ENCODE assay signal across 9 cellular contexts in the genomic region with DNA sequence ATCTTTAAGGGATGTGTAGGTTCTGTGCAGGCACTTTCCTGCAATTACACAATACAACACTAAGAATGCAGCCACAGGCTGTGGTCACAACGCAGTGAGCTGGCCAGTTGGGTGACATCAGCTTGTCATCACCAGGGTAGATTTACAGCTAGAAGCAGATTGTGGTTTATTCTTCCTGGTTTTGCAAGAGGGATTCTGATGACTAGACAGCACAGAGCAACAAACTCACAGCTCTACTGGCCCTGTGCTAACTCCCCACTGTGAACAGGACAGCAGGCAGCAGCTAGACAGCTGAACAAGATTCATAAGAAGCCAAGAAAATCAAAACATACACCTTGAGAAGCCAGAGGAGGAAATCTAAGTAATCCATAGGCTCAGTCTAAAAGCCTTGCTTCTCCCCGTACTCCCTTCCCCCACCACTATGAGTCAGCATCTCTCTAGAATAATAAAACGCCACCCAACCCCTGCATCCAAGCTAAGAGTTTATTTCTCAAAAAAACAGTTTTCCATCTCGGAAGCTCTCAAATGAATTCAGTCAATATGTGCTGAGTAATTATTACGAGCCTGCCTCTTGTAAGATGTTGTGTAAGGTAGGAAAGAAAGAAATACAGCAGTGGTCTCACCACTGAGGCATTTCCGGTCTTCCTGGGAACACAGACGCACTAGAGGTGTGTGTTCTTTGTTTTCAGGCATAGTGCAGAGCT.
DNase-seq lines count a peak whose midpoint lies in the region; ATAC-seq and TF ChIP-seq lines count a peak whose summit lies in the region.
"Had no signal": no experiment of that assay in that cellular context is flagged by ENCODE, and none has a peak within 500 bp of the region (broad histone marks: within the 10 kb centered on the region; RNA-seq: fewer than 3 reads in every experiment).

No MANE protein-coding gene starts in this region.

- H3K9me3 ChIP-seq in GM23248 (ENCODE audit: low read depth) (no peaks in the 10 kb centered on the region), ovary (no peaks in the 10 kb centered on the region)

- H3K4me3 ChIP-seq in GM23248 (peak overlapping the region; percentile 61), ovary (no peak overlapping the region)

- no peaks in the 10 kb centered on the region for H3K27me3 Mint-ChIP-seq in activated T-cell treated with anti-CD3 and anti-CD28 coated beads, Interleukin-2, amount 50 U/mL, for 72 hours (ENCODE audit: low read depth)
- H3K27me3 Mint-ChIP-seq: activated naive CD8-positive, alpha-beta T cell had no signal

- peaks cover 28% of the 10 kb centered on the region for H3K4me1 ChIP-seq in GM23248 (ENCODE audit: insufficient read depth)
- H3K4me1 ChIP-seq in ovary (ENCODE audit: insufficient read depth), result peaks cover 1% of the 10 kb centered on the region

- H3K27me3 ChIP-seq in GM23248 (replicated peaks; ENCODE audit: insufficient read depth) (no peaks in the 10 kb centered on the region), ovary (no peaks in the 10 kb centered on the region)

- no peak for TF ChIP-seq POLR2A in ovary (IDR thresholded peaks at IDR 0.05)

- intact Hi-C loops in head of caudate nucleus (cut with DNase I) (no loop called here), ovary (cut with DNase I) (no loop called here)

- H3K79me2 ChIP-seq in GM23248 (ENCODE audit: insufficient read depth), result no peaks in the 10 kb centered on the region

- H2AFZ ChIP-seq in GM23248, result no peak overlapping the region

- peaks cover 25% of the 10 kb centered on the region for H3K4me1 Mint-ChIP-seq in activated T-cell treated with anti-CD3 and anti-CD28 coated beads, Interleukin-2, amount 50 U/mL, for 72 hours (ENCODE audit: low read depth)

- peak overlapping the region; percentile 92 for H3K4me2 ChIP-seq in GM23248 (ENCODE audit: unreplicated experiment)

- WGBS in GM23248 (ENCODE audit: low coverage in 1 of 2, low lambda C conversion rate in 2 of 2, missing lambda C conversion rate in 2 of 2), 2 experiments, result 0 to 2% methylated on average over 7 of the region's 7 CpGs
- 6 to 10% (median 9%) methylated on average over 7 of the region's 7 CpGs for WGBS in ovary, 3 donors

- H3K9me3 Mint-ChIP-seq in activated T-cell treated with anti-CD3 and anti-CD28 coated beads, Interleukin-2, amount 50 U/mL, for 72 hours, result no peaks in the 10 kb centered on the region

- H3K4me3 Mint-ChIP-seq in activated T-cell treated with anti-CD3 and anti-CD28 coated beads, Interleukin-2, amount 50 U/mL, for 72 hours, result peak overlapping the region; percentile 47 to 68
- H3K4me3 Mint-ChIP-seq: activated naive CD8-positive, alpha-beta T cell had no signal

- H4K20me1 ChIP-seq in GM23248 (ENCODE audit: insufficient read depth), result no peaks in the 10 kb centered on the region

- peaks cover 39% of the 10 kb centered on the region for H3F3A ChIP-seq in GM23248 (ENCODE audit: insufficient read depth)

- H3K36me3 ChIP-seq in GM23248 (ENCODE audit: low read depth), result no peaks in the 10 kb centered on the region
- no peaks in the 10 kb centered on the region for H3K36me3 ChIP-seq in ovary

- DNase-seq in ELF-1 (ENCODE audit: low read depth, low spot score), result peak; percentile 90
- DNase-seq in GM23248, result peak; percentile 97
- peak; percentile 99 for DNase-seq in M059J (ENCODE audit: low read depth)
- peak; percentile 61 to 69 for DNase-seq in activated T-cell treated with anti-CD3 and anti-CD28 coated beads, Interleukin-2, amount 50 U/mL, for 72 hours
- DNase-seq in head of caudate nucleus, result peak in 38 of 42 donors; percentile 7 to 75 (median 34)
- peak; percentile 34 to 82 (median 47) for DNase-seq in ovary
- no peak for DNase-seq in mesenteric fat pad (ENCODE audit: low spot score)
- no peak for DNase-seq in NCI-H526 treated with DMSO at 0.1 percent for 48 hours (lab: John Stamatoyannopoulos, UW)

- H3K27ac ChIP-seq in GM23248 (peak overlapping the region; percentile 100), ovary (peak overlapping the region in 1 of 2 donors; percentile 58)

- H3K36me3 Mint-ChIP-seq in activated T-cell treated with anti-CD3 and anti-CD28 coated beads, Interleukin-2, amount 50 U/mL, for 72 hours (ENCODE audit: insufficient read depth in 2 of 2), result peaks cover 3 to 5% of the 10 kb centered on the region in 2 donors

- peak overlapping the region; percentile 78 for H3K27ac Mint-ChIP-seq in activated T-cell treated with anti-CD3 and anti-CD28 coated beads, Interleukin-2, amount 50 U/mL, for 72 hours
- H3K27ac Mint-ChIP-seq: activated naive CD8-positive, alpha-beta T cell had no signal

- peak; percentile 98 for ATAC-seq in activated T-cell treated with anti-CD3 and anti-CD28 coated beads, Interleukin-2, amount 50 U/mL, for 72 hours (replicated peaks in 1 of 2)

- TF ChIP-seq EP300 in ovary (IDR thresholded peaks at IDR 0.05), result no peak

- in situ Hi-C loops in GM23248 (cut with MboI), result no loop called here

- no peaks in the 10 kb centered on the region for H3K9me2 ChIP-seq in GM23248 (ENCODE audit: insufficient read depth)

- H3K9ac ChIP-seq in GM23248, result peak overlapping the region; percentile 92

- no peak for TF ChIP-seq CTCF in ovary (IDR thresholded peaks at IDR 0.05)

Comparison
In these comparisons a context has a peak if more than half of its experiments do, and no peak if none do; other contexts are left out.
1. DNase-seq: peak in ELF-1 (single experiment), GM23248 (single experiment), M059J (single experiment), activated T-cell treated with anti-CD3 and anti-CD28 coated beads, Interleukin-2, amount 50 U/mL, for 72 hours (2 of 2), head of caudate nucleus (38 of 42) and ovary (5 of 5); none in mesenteric fat pad (single experiment) and NCI-H526 treated with DMSO at 0.1 percent for 48 hours (single experiment).